1 cellular context compared by ENCODE assay signal in the genomic region with DNA sequence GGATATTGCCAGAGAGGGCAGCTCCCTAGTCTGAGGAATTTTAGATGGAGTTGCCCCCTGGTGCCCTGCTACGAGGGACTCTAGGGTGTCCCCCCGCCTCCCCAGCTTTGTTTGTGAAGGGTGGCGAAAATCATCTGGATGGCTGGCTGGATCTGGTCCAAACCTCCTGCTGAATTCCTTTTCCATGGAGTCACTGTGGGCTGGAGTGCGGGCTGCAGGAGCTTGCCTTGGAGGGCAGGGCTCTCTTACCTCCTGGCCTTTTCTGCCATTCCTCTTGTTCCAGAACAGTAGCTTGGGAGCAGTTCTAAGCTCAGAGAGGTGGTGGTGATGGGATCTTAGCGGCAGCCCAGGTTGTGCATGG.
TF ChIP-seq lines count a peak whose summit lies in the region.

No MANE protein-coding gene starts in this region.

TF ChIP-seq in HEK293, 187 proteins besides CTCF, POLR2A, EP300 and RAD21 (continued from another document and continues in another):
- TF ChIP-seq ZNF610 (tag by site-specific recombination; IDR thresholded peaks at IDR 0.05; ENCODE audit: borderline replicate concordance) (no peak), ZBTB1 (tag by site-specific recombination; IDR thresholded peaks at IDR 0.05) (no peak), SCRT1 (tag by site-specific recombination; IDR thresholded peaks at IDR 0.05; ENCODE audit: borderline replicate concordance) (no peak), ZNF394 (tag by site-specific recombination; IDR thresholded peaks at IDR 0.05; ENCODE audit: borderline replicate concordance) (no peak), BCL11A (tag by site-specific recombination; IDR thresholded peaks at IDR 0.05; ENCODE audit: low read depth) (no peak), KLF10 (tag by site-specific recombination; IDR thresholded peaks at IDR 0.05) (no peak), ZNF2 (tag by site-specific recombination; IDR thresholded peaks at IDR 0.05) (no peak), MZF1 (tag by site-specific recombination; IDR thresholded peaks at IDR 0.05; ENCODE audit: borderline replicate concordance) (no peak), ZNF311 (tag by site-specific recombination; IDR thresholded peaks at IDR 0.05; ENCODE audit: borderline replicate concordance) (no peak), ZNF175 (tag by site-specific recombination; IDR thresholded peaks at IDR 0.05) (no peak), ZNF560 (tag by site-specific recombination; IDR thresholded peaks at IDR 0.05; ENCODE audit: borderline replicate concordance) (no peak), ZNF423 (tag by site-specific recombination; IDR thresholded peaks at IDR 0.05) (no peak), ZNF202 (tag by site-specific recombination; IDR thresholded peaks at IDR 0.05; ENCODE audit: borderline replicate concordance) (no peak), ZXDB (tag by site-specific recombination; IDR thresholded peaks at IDR 0.05) (peak; percentile 48; the same call in 1 of the 2 replicates), ZNF302 (tag by site-specific recombination; IDR thresholded peaks at IDR 0.05; ENCODE audit: low read depth) (no peak), ZNF660 (tag by site-specific recombination; IDR thresholded peaks at IDR 0.05) (no peak), KLF8 (tag by site-specific recombination; IDR thresholded peaks at IDR 0.05) (no peak), ZNF677 (tag by site-specific recombination; IDR thresholded peaks at IDR 0.05) (no peak), ZNF747 (tag by site-specific recombination; IDR thresholded peaks at IDR 0.05) (no peak), FEZF1 (tag by site-specific recombination; IDR thresholded peaks at IDR 0.05) (no peak), ZNF555 (tag by site-specific recombination; conservative IDR thresholded peaks at IDR 0.05) (no peak), ZBTB17 (tag by site-specific recombination; IDR thresholded peaks at IDR 0.05) (peak; percentile 33; the same call in 1 of the 2 replicates), ZNF777 (tag by site-specific recombination; IDR thresholded peaks at IDR 0.05; ENCODE audit: borderline replicate concordance) (no peak), ZNF571 (tag by site-specific recombination; IDR thresholded peaks at IDR 0.05) (no peak), ZNF596 (tag by site-specific recombination; IDR thresholded peaks at IDR 0.05) (no peak), YY2 (tag by site-specific recombination; IDR thresholded peaks at IDR 0.05) (no peak), SP3 (tag by site-specific recombination; IDR thresholded peaks at IDR 0.05) (no peak), ZIC2 (tag by site-specific recombination; IDR thresholded peaks at IDR 0.05) (peak; percentile 30; the same call in 1 of the 2 replicates), IKZF3 (tag by site-specific recombination; IDR thresholded peaks at IDR 0.05) (no peak), ZNF239 (tag by site-specific recombination; IDR thresholded peaks at IDR 0.05) (no peak), ZNF624 (tag by site-specific recombination; IDR thresholded peaks at IDR 0.05) (no peak), ZNF776 (tag by site-specific recombination; IDR thresholded peaks at IDR 0.05; ENCODE audit: borderline replicate concordance) (no peak), ZNF654 (tag by site-specific recombination; IDR thresholded peaks at IDR 0.05; ENCODE audit: low read depth) (no peak)
- TF ChIP-seq, protein P1, sequence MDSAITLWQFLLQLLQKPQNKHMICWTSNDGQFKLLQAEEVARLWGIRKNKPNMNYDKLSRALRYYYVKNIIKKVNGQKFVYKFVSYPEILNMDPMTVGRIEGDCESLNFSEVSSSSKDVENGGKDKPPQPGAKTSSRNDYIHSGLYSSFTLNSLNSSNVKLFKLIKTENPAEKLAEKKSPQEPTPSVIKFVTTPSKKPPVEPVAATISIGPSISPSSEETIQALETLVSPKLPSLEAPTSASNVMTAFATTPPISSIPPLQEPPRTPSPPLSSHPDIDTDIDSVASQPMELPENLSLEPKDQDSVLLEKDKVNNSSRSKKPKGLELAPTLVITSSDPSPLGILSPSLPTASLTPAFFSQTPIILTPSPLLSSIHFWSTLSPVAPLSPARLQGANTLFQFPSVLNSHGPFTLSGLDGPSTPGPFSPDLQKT (IDR thresholded peaks at IDR 0.05; ENCODE audit: borderline replicate concordance, low read depth, low read length) = no peak
- TF ChIP-seq, protein P2, sequence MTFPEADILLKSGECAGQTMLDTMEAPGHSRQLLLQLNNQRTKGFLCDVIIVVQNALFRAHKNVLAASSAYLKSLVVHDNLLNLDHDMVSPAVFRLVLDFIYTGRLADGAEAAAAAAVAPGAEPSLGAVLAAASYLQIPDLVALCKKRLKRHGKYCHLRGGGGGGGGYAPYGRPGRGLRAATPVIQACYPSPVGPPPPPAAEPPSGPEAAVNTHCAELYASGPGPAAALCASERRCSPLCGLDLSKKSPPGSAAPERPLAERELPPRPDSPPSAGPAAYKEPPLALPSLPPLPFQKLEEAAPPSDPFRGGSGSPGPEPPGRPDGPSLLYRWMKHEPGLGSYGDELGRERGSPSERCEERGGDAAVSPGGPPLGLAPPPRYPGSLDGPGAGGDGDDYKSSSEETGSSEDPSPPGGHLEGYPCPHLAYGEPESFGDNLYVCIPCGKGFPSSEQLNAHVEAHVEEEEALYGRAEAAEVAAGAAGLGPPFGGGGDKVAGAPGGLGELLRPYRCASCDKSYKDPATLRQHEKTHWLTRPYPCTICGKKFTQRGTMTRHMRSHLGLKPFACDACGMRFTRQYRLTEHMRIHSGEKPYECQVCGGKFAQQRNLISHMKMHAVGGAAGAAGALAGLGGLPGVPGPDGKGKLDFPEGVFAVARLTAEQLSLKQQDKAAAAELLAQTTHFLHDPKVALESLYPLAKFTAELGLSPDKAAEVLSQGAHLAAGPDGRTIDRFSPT (tag by site-specific recombination; IDR thresholded peaks at IDR 0.05) = peak; percentile 58; the same call in 1 of the 2 replicates
- TF ChIP-seq, protein P3, sequence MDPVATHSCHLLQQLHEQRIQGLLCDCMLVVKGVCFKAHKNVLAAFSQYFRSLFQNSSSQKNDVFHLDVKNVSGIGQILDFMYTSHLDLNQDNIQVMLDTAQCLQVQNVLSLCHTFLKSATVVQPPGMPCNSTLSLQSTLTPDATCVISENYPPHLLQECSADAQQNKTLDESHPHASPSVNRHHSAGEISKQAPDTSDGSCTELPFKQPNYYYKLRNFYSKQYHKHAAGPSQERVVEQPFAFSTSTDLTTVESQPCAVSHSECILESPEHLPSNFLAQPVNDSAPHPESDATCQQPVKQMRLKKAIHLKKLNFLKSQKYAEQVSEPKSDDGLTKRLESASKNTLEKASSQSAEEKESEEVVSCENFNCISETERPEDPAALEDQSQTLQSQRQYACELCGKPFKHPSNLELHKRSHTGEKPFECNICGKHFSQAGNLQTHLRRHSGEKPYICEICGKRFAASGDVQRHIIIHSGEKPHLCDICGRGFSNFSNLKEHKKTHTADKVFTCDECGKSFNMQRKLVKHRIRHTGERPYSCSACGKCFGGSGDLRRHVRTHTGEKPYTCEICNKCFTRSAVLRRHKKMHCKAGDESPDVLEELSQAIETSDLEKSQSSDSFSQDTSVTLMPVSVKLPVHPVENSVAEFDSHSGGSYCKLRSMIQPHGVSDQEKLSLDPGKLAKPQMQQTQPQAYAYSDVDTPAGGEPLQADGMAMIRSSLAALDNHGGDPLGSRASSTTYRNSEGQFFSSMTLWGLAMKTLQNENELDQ (tag by site-specific recombination; IDR thresholded peaks at IDR 0.05; ENCODE audit: low read depth) = no peak
- TF ChIP-seq, protein P4, sequence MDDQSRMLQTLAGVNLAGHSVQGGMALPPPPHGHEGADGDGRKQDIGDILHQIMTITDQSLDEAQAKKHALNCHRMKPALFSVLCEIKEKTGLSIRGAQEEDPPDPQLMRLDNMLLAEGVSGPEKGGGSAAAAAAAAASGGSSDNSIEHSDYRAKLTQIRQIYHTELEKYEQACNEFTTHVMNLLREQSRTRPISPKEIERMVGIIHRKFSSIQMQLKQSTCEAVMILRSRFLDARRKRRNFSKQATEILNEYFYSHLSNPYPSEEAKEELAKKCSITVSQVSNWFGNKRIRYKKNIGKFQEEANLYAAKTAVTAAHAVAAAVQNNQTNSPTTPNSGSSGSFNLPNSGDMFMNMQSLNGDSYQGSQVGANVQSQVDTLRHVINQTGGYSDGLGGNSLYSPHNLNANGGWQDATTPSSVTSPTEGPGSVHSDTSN (CRISPR knock-in tag; IDR thresholded peaks at IDR 0.05) = no peak
- TF ChIP-seq, protein P5, sequence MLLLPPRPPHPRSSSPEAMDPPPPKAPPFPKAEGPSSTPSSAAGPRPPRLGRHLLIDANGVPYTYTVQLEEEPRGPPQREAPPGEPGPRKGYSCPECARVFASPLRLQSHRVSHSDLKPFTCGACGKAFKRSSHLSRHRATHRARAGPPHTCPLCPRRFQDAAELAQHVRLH (tag by site-specific recombination; IDR thresholded peaks at IDR 0.05) = no peak
- TF ChIP-seq, protein P6, sequence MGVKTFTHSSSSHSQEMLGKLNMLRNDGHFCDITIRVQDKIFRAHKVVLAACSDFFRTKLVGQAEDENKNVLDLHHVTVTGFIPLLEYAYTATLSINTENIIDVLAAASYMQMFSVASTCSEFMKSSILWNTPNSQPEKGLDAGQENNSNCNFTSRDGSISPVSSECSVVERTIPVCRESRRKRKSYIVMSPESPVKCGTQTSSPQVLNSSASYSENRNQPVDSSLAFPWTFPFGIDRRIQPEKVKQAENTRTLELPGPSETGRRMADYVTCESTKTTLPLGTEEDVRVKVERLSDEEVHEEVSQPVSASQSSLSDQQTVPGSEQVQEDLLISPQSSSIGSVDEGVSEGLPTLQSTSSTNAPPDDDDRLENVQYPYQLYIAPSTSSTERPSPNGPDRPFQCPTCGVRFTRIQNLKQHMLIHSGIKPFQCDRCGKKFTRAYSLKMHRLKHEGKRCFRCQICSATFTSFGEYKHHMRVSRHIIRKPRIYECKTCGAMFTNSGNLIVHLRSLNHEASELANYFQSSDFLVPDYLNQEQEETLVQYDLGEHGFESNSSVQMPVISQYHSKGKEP (tag by site-specific recombination; IDR thresholded peaks at IDR 0.05) = no peak
- TF ChIP-seq, protein P7, sequence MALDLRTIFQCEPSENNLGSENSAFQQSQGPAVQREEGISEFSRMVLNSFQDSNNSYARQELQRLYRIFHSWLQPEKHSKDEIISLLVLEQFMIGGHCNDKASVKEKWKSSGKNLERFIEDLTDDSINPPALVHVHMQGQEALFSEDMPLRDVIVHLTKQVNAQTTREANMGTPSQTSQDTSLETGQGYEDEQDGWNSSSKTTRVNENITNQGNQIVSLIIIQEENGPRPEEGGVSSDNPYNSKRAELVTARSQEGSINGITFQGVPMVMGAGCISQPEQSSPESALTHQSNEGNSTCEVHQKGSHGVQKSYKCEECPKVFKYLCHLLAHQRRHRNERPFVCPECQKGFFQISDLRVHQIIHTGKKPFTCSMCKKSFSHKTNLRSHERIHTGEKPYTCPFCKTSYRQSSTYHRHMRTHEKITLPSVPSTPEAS (tag by site-specific recombination; IDR thresholded peaks at IDR 0.05) = no peak
- TF ChIP-seq, protein P8, sequence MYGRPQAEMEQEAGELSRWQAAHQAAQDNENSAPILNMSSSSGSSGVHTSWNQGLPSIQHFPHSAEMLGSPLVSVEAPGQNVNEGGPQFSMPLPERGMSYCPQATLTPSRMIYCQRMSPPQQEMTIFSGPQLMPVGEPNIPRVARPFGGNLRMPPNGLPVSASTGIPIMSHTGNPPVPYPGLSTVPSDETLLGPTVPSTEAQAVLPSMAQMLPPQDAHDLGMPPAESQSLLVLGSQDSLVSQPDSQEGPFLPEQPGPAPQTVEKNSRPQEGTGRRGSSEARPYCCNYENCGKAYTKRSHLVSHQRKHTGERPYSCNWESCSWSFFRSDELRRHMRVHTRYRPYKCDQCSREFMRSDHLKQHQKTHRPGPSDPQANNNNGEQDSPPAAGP (tag by site-specific recombination; IDR thresholded peaks at IDR 0.05) = no peak
- TF ChIP-seq, protein P9, sequence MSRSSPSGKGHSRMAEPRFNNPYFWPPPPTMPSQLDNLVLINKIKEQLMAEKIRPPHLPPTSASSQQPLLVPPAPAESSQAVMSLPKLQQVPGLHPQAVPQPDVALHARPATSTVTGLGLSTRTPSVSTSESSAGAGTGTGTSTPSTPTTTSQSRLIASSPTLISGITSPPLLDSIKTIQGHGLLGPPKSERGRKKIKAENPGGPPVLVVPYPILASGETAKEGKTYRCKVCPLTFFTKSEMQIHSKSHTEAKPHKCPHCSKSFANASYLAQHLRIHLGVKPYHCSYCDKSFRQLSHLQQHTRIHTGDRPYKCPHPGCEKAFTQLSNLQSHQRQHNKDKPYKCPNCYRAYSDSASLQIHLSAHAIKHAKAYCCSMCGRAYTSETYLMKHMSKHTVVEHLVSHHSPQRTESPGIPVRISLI (tag by site-specific recombination; IDR thresholded peaks at IDR 0.05) = no peak
- TF ChIP-seq, protein P10, sequence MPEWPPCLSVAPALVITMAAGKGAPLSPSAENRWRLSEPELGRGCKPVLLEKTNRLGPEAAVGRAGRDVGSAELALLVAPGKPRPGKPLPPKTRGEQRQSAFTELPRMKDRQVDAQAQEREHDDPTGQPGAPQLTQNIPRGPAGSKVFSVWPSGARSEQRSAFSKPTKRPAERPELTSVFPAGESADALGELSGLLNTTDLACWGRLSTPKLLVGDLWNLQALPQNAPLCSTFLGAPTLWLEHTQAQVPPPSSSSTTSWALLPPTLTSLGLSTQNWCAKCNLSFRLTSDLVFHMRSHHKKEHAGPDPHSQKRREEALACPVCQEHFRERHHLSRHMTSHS (tag by site-specific recombination; IDR thresholded peaks at IDR 0.05) = no peak
- TF ChIP-seq, protein P11, sequence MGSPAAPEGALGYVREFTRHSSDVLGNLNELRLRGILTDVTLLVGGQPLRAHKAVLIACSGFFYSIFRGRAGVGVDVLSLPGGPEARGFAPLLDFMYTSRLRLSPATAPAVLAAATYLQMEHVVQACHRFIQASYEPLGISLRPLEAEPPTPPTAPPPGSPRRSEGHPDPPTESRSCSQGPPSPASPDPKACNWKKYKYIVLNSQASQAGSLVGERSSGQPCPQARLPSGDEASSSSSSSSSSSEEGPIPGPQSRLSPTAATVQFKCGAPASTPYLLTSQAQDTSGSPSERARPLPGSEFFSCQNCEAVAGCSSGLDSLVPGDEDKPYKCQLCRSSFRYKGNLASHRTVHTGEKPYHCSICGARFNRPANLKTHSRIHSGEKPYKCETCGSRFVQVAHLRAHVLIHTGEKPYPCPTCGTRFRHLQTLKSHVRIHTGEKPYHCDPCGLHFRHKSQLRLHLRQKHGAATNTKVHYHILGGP (tag by site-specific recombination; IDR thresholded peaks at IDR 0.05) = no peak
- TF ChIP-seq, protein P12, sequence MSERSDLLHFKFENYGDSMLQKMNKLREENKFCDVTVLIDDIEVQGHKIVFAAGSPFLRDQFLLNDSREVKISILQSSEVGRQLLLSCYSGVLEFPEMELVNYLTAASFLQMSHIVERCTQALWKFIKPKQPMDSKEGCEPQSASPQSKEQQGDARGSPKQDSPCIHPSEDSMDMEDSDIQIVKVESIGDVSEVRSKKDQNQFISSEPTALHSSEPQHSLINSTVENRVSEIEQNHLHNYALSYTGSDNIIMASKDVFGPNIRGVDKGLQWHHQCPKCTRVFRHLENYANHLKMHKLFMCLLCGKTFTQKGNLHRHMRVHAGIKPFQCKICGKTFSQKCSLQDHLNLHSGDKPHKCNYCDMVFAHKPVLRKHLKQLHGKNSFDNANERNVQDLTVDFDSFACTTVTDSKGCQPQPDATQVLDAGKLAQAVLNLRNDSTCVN (tag by site-specific recombination; optimal IDR thresholded peaks at IDR 0.05) = no peak
